In genomic region chr17:41404024-41404651, GRCh38 we compare ENCODE assay signal across 1 cellular context.
TF ChIP-seq lines count a peak whose summit lies in the region.

No MANE protein-coding gene starts in this region.

TF ChIP-seq in SK-N-SH, 30 proteins besides CTCF, POLR2A, EP300 and RAD21 (continued from another document):
- TF ChIP-seq CHD2 (IDR thresholded peaks at IDR 0.05; ENCODE audit: low read length, partially characterized antibody) (no peak), GATA2 (CRISPR knock-in tag; IDR thresholded peaks at IDR 0.05) (no peak), YY1 (IDR thresholded peaks at IDR 0.05; ENCODE audit: low read depth) (no peak), FOSL2 (IDR thresholded peaks at IDR 0.05; ENCODE audit: borderline replicate concordance, low read depth) (peak; percentile 97), FOXM1 (IDR thresholded peaks at IDR 0.05; ENCODE audit: low read depth) (peak; percentile 25; the same call in 1 of the 2 replicates), RCOR1 (IDR thresholded peaks at IDR 0.05; ENCODE audit: low read length) (no peak), MXI1 (IDR thresholded peaks at IDR 0.05; ENCODE audit: low read depth, low read length) (no peak), GABPA (IDR thresholded peaks at IDR 0.05; ENCODE audit: low read depth) (no peak), MAX (IDR thresholded peaks at IDR 0.05; ENCODE audit: low read depth) (0 out of 2 replicates have a peak, but pooled peaks have one; percentile 34)
- TF ChIP-seq, protein P1, sequence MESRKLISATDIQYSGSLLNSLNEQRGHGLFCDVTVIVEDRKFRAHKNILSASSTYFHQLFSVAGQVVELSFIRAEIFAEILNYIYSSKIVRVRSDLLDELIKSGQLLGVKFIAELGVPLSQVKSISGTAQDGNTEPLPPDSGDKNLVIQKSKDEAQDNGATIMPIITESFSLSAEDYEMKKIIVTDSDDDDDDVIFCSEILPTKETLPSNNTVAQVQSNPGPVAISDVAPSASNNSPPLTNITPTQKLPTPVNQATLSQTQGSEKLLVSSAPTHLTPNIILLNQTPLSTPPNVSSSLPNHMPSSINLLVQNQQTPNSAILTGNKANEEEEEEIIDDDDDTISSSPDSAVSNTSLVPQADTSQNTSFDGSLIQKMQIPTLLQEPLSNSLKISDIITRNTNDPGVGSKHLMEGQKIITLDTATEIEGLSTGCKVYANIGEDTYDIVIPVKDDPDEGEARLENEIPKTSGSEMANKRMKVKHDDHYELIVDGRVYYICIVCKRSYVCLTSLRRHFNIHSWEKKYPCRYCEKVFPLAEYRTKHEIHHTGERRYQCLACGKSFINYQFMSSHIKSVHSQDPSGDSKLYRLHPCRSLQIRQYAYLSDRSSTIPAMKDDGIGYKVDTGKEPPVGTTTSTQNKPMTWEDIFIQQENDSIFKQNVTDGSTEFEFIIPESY (IDR thresholded peaks at IDR 0.05; ENCODE audit: borderline replicate concordance, low read depth), result no peak
